In the genomic region with DNA sequence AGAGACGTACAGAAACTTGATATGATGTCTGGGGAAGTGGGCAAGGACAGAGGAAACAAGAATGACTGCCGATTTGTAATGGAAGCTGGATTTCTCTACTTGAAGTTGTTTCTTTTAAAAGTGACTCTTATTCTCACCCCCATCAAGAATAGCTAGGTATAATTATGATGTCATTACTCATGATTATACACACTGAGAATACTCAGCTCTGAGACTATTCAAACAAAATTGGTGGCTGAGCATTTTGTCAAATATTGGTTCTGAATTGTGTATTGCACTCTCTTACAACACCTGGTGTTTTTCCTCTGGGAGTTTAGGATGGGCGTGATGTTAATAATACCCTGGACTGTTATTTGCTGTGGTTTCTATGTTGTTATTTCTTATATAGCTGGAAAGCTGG, we compare ENCODE assay signal across 22 cellular contexts. TPM values are rescaled to one million over a fixed set of nuclear protein-coding genes. Genes with fewer than 3 reads are reported as not detected.
DNase-seq lines count a peak whose midpoint lies in the region; ATAC-seq and TF ChIP-seq lines count a peak whose summit lies in the region.
"Had no signal": no experiment of that assay in that cellular context is flagged by ENCODE, and none has a peak within 500 bp of the region (broad histone marks: within the 10 kb centered on the region; RNA-seq: fewer than 3 reads in every experiment).

No MANE protein-coding gene starts in this region.

- TF ChIP-seq EP300 in upper lobe of left lung (IDR thresholded peaks at IDR 0.05) = peak in 1 of 4 donors; percentile 34

- ATAC-seq in upper lobe of left lung (ENCODE audit: low FRiP score in 2 of 2) (peak; percentile 20 to 63), HG02759 (IDR thresholded peaks at IDR 0.05; ENCODE audit: unreplicated experiment) (no peak), GM21723 (IDR thresholded peaks at IDR 0.05; ENCODE audit: unreplicated experiment) (no peak)
- ATAC-seq: activated CD4-positive, CD25-positive, alpha-beta regulatory T cell treated with anti-CD3 and anti-CD28 coated beads, Interleukin-2, amount 50 U/mL, for 24 hours; activated T-helper 17 cell treated with anti-CD3 and anti-CD28 coated beads, Interleukin-2, amount 50 U/mL, for 72 hours; foreskin keratinocyte had no signal

- no peaks in the 10 kb centered on the region for H3K36me3 ChIP-seq in upper lobe of left lung

- peak; percentile 38 for DNase-seq in NCI-H1436 (lab: John Stamatoyannopoulos, UW)
- no peak for DNase-seq in NCI-H1436 treated with DMSO at 0.1 percent for 48 hours (lab: John Stamatoyannopoulos, UW)
- peak; percentile 60 to 91 for DNase-seq in NCI-H2081 (lab: John Stamatoyannopoulos, UW)
- peak; percentile 93 for DNase-seq in NCI-H774 (lab: John Stamatoyannopoulos, UW)
- no peak for DNase-seq in upper lobe of left lung
- no peak for DNase-seq in anterior cingulate cortex (lab: John Stamatoyannopoulos, UW)
- DNase-seq: 8988T; activated CD4-positive, alpha-beta memory T cell treated with anti-CD3 and anti-CD28 coated beads, Interleukin-2, amount 10 ng/mL, durations not matched to agents 7 days and 5 days; DMS 273 treated with DMSO at 0.1 percent for 48 hours; effector memory CD4-positive, alpha-beta T cell; foreskin keratinocyte; kidney glomerular epithelial cell; mammary epithelial cell; NCI-H1694; NCI-H524 treated with DMSO at 0.1 percent for 48 hours; RPMI8226; stimulated activated naive CD4-positive, alpha-beta T cell treated with Interleukin-2 at 50 U/mL for 16 hours had no signal

- WGBS in upper lobe of left lung, 2 donors = 55 to 65% methylated on average over 3 of the region's 3 CpGs

- H3K4me1 ChIP-seq in upper lobe of left lung = peaks cover 0 to 7% (median 0%) of the 10 kb centered on the region in 4 donors
- H3K4me1 ChIP-seq: foreskin keratinocyte had no signal

- TF ChIP-seq CTCF in upper lobe of left lung (IDR thresholded peaks at IDR 0.05) = no peak

- no peak for TF ChIP-seq POLR2A in upper lobe of left lung (IDR thresholded peaks at IDR 0.05)

- H3K4me3 ChIP-seq in upper lobe of left lung = no peak overlapping the region

- H3K9me3 ChIP-seq in upper lobe of left lung = no peaks in the 10 kb centered on the region

- no peak overlapping the region for H3K27ac ChIP-seq in upper lobe of left lung
- H3K27ac ChIP-seq: foreskin keratinocyte had no signal

- no peaks in the 10 kb centered on the region for H3K27me3 ChIP-seq in upper lobe of left lung
- H3K27me3 ChIP-seq: foreskin keratinocyte had no signal

RNA-seq across cellular contexts. Expression of gene MAST4, which starts 46.3 kb away (rescaled TPM):
- total RNA-seq in upper lobe of left lung = 100 to 1,000 TPM in 1 of 6 donors, 10 to 100 TPM in 5; 44.8 to 229 (median 66.4) TPM
- total RNA-seq: G401 had no signal

Comparison
In these comparisons a context has a peak if more than half of its experiments do, and no peak if none do; other contexts are left out.
1. DNase-seq: peak in NCI-H1436 (single experiment), NCI-H2081 (2 of 2) and NCI-H774 (single experiment); none in NCI-H1436 treated with DMSO at 0.1 percent for 48 hours (single experiment), upper lobe of left lung (0 of 2) and anterior cingulate cortex (0 of 58).
2. ATAC-seq: peak in upper lobe of left lung (2 of 2); none in HG02759 (single experiment) and GM21723 (single experiment).